8 cellular contexts compared by ENCODE assay signal in genomic region chr20:5557123-5557522, GRCh38. TPM values are rescaled to one million over a fixed set of nuclear protein-coding genes. Genes with fewer than 3 reads are reported as not detected.
DNase-seq lines count a peak whose midpoint lies in the region; ATAC-seq and TF ChIP-seq lines count a peak whose summit lies in the region.

No MANE protein-coding gene starts in this region.

- no peak overlapping the region for H3K4me3 Mint-ChIP-seq in CD14-positive monocyte
- H3K4me3 Mint-ChIP-seq in naive B cell, result no peak overlapping the region

- H3K4me1 Mint-ChIP-seq in CD14-positive monocyte, result no peaks in the 10 kb centered on the region
- H3K4me1 Mint-ChIP-seq in naive B cell, result peaks cover 0 to 5% (median 4%) of the 10 kb centered on the region in 3 donors

- H3K27me3 ChIP-seq in effector memory CD4-positive, alpha-beta T cell (replicated peaks; ENCODE audit: control insufficient read depth, insufficient read depth, low read length, poor library complexity, severe bottlenecking), result no peaks in the 10 kb centered on the region
- no peaks in the 10 kb centered on the region for H3K27me3 ChIP-seq in thyroid gland

- intact Hi-C loops in CD14-positive monocyte (cut with micrococcal nuclease), result no loop called here
- intact Hi-C loops in thyroid gland (cut with DNase I), result no loop called here

- 21 to 39% methylated on average over 1 of the region's 1 CpG for WGBS in thyroid gland, 2 donors

- H3K27me3 Mint-ChIP-seq in CD14-positive monocyte (ENCODE audit: low read depth in 3 of 3) (peaks cover 0 to 3% (median 2%) of the 10 kb centered on the region in 3 donors), naive B cell (no peaks in the 10 kb centered on the region)

- no peaks in the 10 kb centered on the region for H3K9me3 ChIP-seq in effector memory CD4-positive, alpha-beta T cell (ENCODE audit: control insufficient read depth, low read length)
- H3K9me3 ChIP-seq in thyroid gland, result no peaks in the 10 kb centered on the region

- TF ChIP-seq CTCF in CD14-positive monocyte (IDR thresholded peaks at IDR 0.05) (peak; percentile 57), thyroid gland (IDR thresholded peaks at IDR 0.05) (peak in 5 of 6 experiments; percentile 19 to 50 (median 44))

- peaks cover 0 to under 1% (median 0%) of the 10 kb centered on the region in 7 donors for H3K9me3 Mint-ChIP-seq in CD14-positive monocyte
- no peaks in the 10 kb centered on the region for H3K9me3 Mint-ChIP-seq in naive B cell

- no peak for DNase-seq in CD14-positive monocyte (ENCODE audit: low spot score)
- DNase-seq in NCI-H1694 treated with DMSO at 0.1 percent for 48 hours (lab: John Stamatoyannopoulos, UW), result peak; percentile 18
- DNase-seq in activated CD4-positive, alpha-beta T cell treated with anti-CD3 and anti-CD28 coated beads for 48 hours, result peak; percentile 71
- DNase-seq in effector memory CD4-positive, alpha-beta T cell, result peak; percentile 5 to 23 (median 10)
- peak; percentile 37 for DNase-seq in naive B cell
- peak; percentile 38 to 47 for DNase-seq in thyroid gland
- DNase-seq in NCI-H1048 (lab: John Stamatoyannopoulos, UW), result no peak

- TF ChIP-seq POLR2A in thyroid gland (IDR thresholded peaks at IDR 0.05), result no peak

- ATAC-seq in GM19025 (IDR thresholded peaks at IDR 0.05; ENCODE audit: low read depth, unreplicated experiment) (peak; percentile 63), naive B cell (ENCODE audit: low read depth in 2 of 2) (peak; percentile 58 to 72)

- peaks cover 49% of the 10 kb centered on the region for H3K36me3 ChIP-seq in effector memory CD4-positive, alpha-beta T cell (ENCODE audit: control insufficient read depth, insufficient read depth, low read length)
- peaks cover 35 to 38% of the 10 kb centered on the region in 2 donors for H3K36me3 ChIP-seq in thyroid gland

- H3K4me3 ChIP-seq in effector memory CD4-positive, alpha-beta T cell (ENCODE audit: insufficient read depth, low read depth, low read length, poor library complexity, severe bottlenecking), result no peak overlapping the region
- H3K4me3 ChIP-seq in thyroid gland (replicated peaks in 1 of 3), result no peak overlapping the region

- H3K36me3 Mint-ChIP-seq in CD14-positive monocyte (peaks cover 79 to 87% of the 10 kb centered on the region in 2 donors), naive B cell (peaks cover 8 to 24% of the 10 kb centered on the region in 2 donors)

- H3K4me1 ChIP-seq in effector memory CD4-positive, alpha-beta T cell (ENCODE audit: control insufficient read depth, insufficient read depth, low read length, poor library complexity, severe bottlenecking), result no peaks in the 10 kb centered on the region
- no peaks in the 10 kb centered on the region for H3K4me1 ChIP-seq in thyroid gland

- no peak overlapping the region for H3K27ac ChIP-seq in effector memory CD4-positive, alpha-beta T cell (ENCODE audit: insufficient read depth, low read length, poor library complexity, severe bottlenecking)
- H3K27ac ChIP-seq in thyroid gland, result no peak overlapping the region

- H3K27ac Mint-ChIP-seq in CD14-positive monocyte (peak overlapping the region in 5 of 7 donors; percentile 4 to 80 (median 11)), naive B cell (peak overlapping the region; percentile 1 to 84 (median 55))

RNA-seq across cellular contexts. Expression of gene GPCPD1, which starts 53.7 kb away (rescaled TPM):
- polyA plus RNA-seq in CD14-positive monocyte (10 to 100 TPM; 46.8 to 78.9 TPM), naive B cell (ENCODE audit: low read depth in 6 of 6) (10 to 100 TPM; 39.5 to 60.5 (median 50.7) TPM)
- 10 to 100 TPM; 22.1 to 30.2 (median 24.6) TPM for total RNA-seq in thyroid gland

Comparison
In these comparisons a context has a peak if more than half of its experiments do, and no peak if none do; other contexts are left out.
1. DNase-seq: peak in NCI-H1694 treated with DMSO at 0.1 percent for 48 hours (single experiment), activated CD4-positive, alpha-beta T cell treated with anti-CD3 and anti-CD28 coated beads for 48 hours (single experiment), effector memory CD4-positive, alpha-beta T cell (3 of 3), naive B cell (single experiment) and thyroid gland (2 of 2); none in CD14-positive monocyte (single experiment) and NCI-H1048 (single experiment).